In the genomic region with DNA sequence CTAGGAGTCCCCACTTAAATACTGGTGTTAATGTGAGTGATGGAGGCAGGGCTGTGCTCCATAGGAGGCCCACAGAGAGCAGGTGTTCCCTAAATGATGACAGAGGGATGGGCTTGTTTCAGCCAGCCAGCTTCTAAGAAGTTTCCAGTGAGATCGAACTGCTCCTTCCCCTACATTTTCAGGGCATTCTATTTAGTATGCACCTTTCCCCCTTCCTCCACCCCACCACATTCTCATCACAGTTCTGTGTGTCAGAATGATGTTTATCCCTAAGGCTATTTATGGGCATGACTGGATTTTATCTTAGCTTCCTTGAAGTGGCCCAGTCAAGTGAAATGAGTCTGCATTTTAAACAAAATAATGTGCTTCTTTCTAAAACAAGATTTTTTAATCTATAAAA, we compare ENCODE assay signal across 21 cellular contexts.
DNase-seq lines count a peak whose midpoint lies in the region; TF ChIP-seq lines count a peak whose summit lies in the region.
"Had no signal": no experiment of that assay in that cellular context is flagged by ENCODE, and none has a peak within 500 bp of the region (broad histone marks: within the 10 kb centered on the region; RNA-seq: fewer than 3 reads in every experiment).

No MANE protein-coding gene starts in this region.

- H3K27ac ChIP-seq in mammary epithelial cell (ENCODE audit: insufficient read depth, low read depth, low read length) (no peak overlapping the region), OCI-LY7 (ENCODE audit: low read depth, low read length, poor library complexity, severe bottlenecking) (no peak overlapping the region), tibial nerve (peak overlapping the region in 3 of 4 donors; percentile 34 to 65 (median 64))
- H3K27ac ChIP-seq: ovary, upper lobe of left lung had no signal

- in situ Hi-C loops in mammary epithelial cell (cut with MboI; ENCODE audit: low sequenced_read_pairs in 2 of 2) = loop anchor here in 1 of 2 donors (25.0 kb wide), 1 partner anchor 518 kb away; no protein-coding TSS in a partner anchor

- H3K27me3 Mint-ChIP-seq in MCF 10A (ENCODE audit: insufficient read depth, unreplicated experiment) = no peaks in the 10 kb centered on the region
- H3K27me3 Mint-ChIP-seq: central memory CD8-positive, alpha-beta T cell had no signal

- dilution Hi-C loops in mammary epithelial cell (cut with HindIII; ENCODE audit: low sequenced_read_pairs) = no loop called here

- H3K4me1 ChIP-seq in mammary epithelial cell (ENCODE audit: insufficient read depth, low read length) (peaks cover 23% of the 10 kb centered on the region), OCI-LY7 (ENCODE audit: insufficient read depth, low read length, poor library complexity, severe bottlenecking) (peaks cover 22% of the 10 kb centered on the region), tibial nerve (peaks cover 0 to 23% (median 3%) of the 10 kb centered on the region in 4 donors)

- H2AFZ ChIP-seq in mammary epithelial cell (ENCODE audit: low read depth, low read length) (no peak overlapping the region), OCI-LY7 (ENCODE audit: low read length) (no peak overlapping the region)

- POLR2A ChIA-PET in MCF 10A (lab: Yijun Ruan, JAX) (interaction anchor here (0.7 kb wide), 1 partner anchor 1100 kb away, joined by 3 read pairs; no protein-coding TSS in a partner anchor), OCI-LY7 (lab: Charles Lee) (interaction anchor here (0.9 to 1.1 kb wide), 2 partner anchors 11 to 159 kb away, joined by 3 to 4 read pairs; no protein-coding TSS in a partner anchor)

- DNase-seq in mammary epithelial cell (peak; percentile 18), MCF 10A (ENCODE audit: unreplicated experiment) (no peak), OCI-LY7 (ENCODE audit: low spot score) (no peak), left kidney (ENCODE audit: low read depth, low spot score) (peak; percentile 34), tibial nerve (ENCODE audit: low spot score in 2 of 2) (no peak), MV-4-11 (lab: John Stamatoyannopoulos, UW) (no peak), NOMO-1 treated with DMSO at 0.1 percent for 48 hours (lab: John Stamatoyannopoulos, UW; ENCODE audit: unreplicated experiment) (no peak), NCI-H526 (lab: John Stamatoyannopoulos, UW) (no peak)
- DNase-seq: activated CD4-positive, alpha-beta T cell treated with anti-CD3 and anti-CD28 coated beads, Interleukin-2, amount 50 U/mL, for 48 hours; activated naive CD4-positive, alpha-beta T cell treated with Interleukin-2 at 50 U/mL for 16 hours; C1 segment of cervical spinal cord; DND-41; dorsolateral prefrontal cortex; KBM-7; natural killer cell; NCI-H1436 treated with DMSO at 0.1 percent for 48 hours; OCI-M1; ovary; stimulated activated CD4-positive, alpha-beta T cell treated with anti-CD3 and anti-CD28 coated beads, Interleukin-2, amount 100 ng/mL, for 48 hours; upper lobe of left lung had no signal

- H3K9me3 Mint-ChIP-seq in MCF 10A (ENCODE audit: unreplicated experiment) = no peaks in the 10 kb centered on the region
- H3K9me3 Mint-ChIP-seq: central memory CD8-positive, alpha-beta T cell; natural killer cell had no signal

- no peak overlapping the region for H3K27ac Mint-ChIP-seq in MCF 10A (ENCODE audit: low read depth, unreplicated experiment)
- H3K27ac Mint-ChIP-seq: natural killer cell had no signal

- no peak overlapping the region for H3K4me3 Mint-ChIP-seq in MCF 10A (ENCODE audit: unreplicated experiment)
- H3K4me3 Mint-ChIP-seq: central memory CD8-positive, alpha-beta T cell; natural killer cell had no signal

- no peaks in the 10 kb centered on the region for H3K9me3 ChIP-seq in mammary epithelial cell (replicated peaks; ENCODE audit: insufficient read depth, low read length)
- no peaks in the 10 kb centered on the region for H3K9me3 ChIP-seq in OCI-LY7 (ENCODE audit: low read length)
- H3K9me3 ChIP-seq in tibial nerve = no peaks in the 10 kb centered on the region
- H3K9me3 ChIP-seq: ovary, upper lobe of left lung had no signal

- H3K79me2 ChIP-seq in mammary epithelial cell (ENCODE audit: insufficient read depth, low read length) (no peaks in the 10 kb centered on the region), OCI-LY7 (ENCODE audit: insufficient read depth, low read depth, low read length) (no peaks in the 10 kb centered on the region)

- intact Hi-C loops in mammary epithelial cell (cut with micrococcal nuclease) (loop anchor here (2.0 kb wide), 1 partner anchor 77 kb away; no protein-coding TSS in a partner anchor), MCF 10A (cut with micrococcal nuclease) (loop anchor here (5.0 kb wide), 1 partner anchor 113 kb away; no protein-coding TSS in a partner anchor), OCI-LY7 (cut with micrococcal nuclease; ENCODE audit: unreplicated experiment) (loop anchor here (2.0 kb wide), 2 partner anchors 213 to 1101 kb away; partner anchors contain the start of gene TRIB2)

- no peak for TF ChIP-seq EP300 in tibial nerve (IDR thresholded peaks at IDR 0.05)

- no peaks in the 10 kb centered on the region for H3K36me3 ChIP-seq in mammary epithelial cell (ENCODE audit: insufficient read depth, low read length)
- no peaks in the 10 kb centered on the region for H3K36me3 ChIP-seq in OCI-LY7 (ENCODE audit: insufficient read depth, low read length)
- no peaks in the 10 kb centered on the region for H3K36me3 ChIP-seq in tibial nerve
- H3K36me3 ChIP-seq: ovary, upper lobe of left lung had no signal

- H3K27me3 ChIP-seq in mammary epithelial cell (ENCODE audit: insufficient read depth, low read length) = no peaks in the 10 kb centered on the region
- no peaks in the 10 kb centered on the region for H3K27me3 ChIP-seq in tibial nerve
- H3K27me3 ChIP-seq: dorsolateral prefrontal cortex, ovary, upper lobe of left lung had no signal

- BruUV-seq in mammary epithelial cell (replicated peaks; lab: Mats Ljungman, UMichigan) = no TSS peak
- no TSS peak for BruUV-seq in MCF 10A (replicated peaks; lab: Mats Ljungman, UMichigan)
- no TSS peak for BruUV-seq in OCI-LY7 (replicated peaks; lab: Mats Ljungman, UMichigan)

- H3K4me2 ChIP-seq in mammary epithelial cell (ENCODE audit: insufficient read depth, low read depth, low read length) = no peak overlapping the region
- H3K4me2 ChIP-seq in OCI-LY7 (ENCODE audit: low read length) = peak overlapping the region; percentile 48; the same call in 1 of the 2 replicates

- TF ChIP-seq CTCF in mammary epithelial cell (conservative IDR thresholded peaks at IDR 0.05 in 1 of 2, IDR thresholded peaks at IDR 0.05 in 1 of 2; ENCODE audit: extremely low read depth in 1 of 2, insufficient read depth in 1 of 2, low read depth in 1 of 2, low read length in 2 of 2) (no peak), MCF 10A (IDR thresholded peaks at IDR 0.05; ENCODE audit: unreplicated experiment) (no peak), OCI-LY7 (conservative IDR thresholded peaks at IDR 0.05; ENCODE audit: low read length) (no peak), tibial nerve (IDR thresholded peaks at IDR 0.05) (no peak)

- H3K4me3 ChIP-seq in mammary epithelial cell (replicated peaks in 1 of 3; ENCODE audit: insufficient read depth in 1 of 3, low read depth in 2 of 3, low read length in 3 of 3) = no peak overlapping the region
- H3K4me3 ChIP-seq in OCI-LY7 (ENCODE audit: low read depth, low read length, poor library complexity, severe bottlenecking) = no peak overlapping the region
- no peak overlapping the region for H3K4me3 ChIP-seq in tibial nerve
- H3K4me3 ChIP-seq: dorsolateral prefrontal cortex, ovary, upper lobe of left lung had no signal

- peaks cover 19% of the 10 kb centered on the region for H3K4me1 Mint-ChIP-seq in MCF 10A (ENCODE audit: insufficient read depth, unreplicated experiment)

- no peaks in the 10 kb centered on the region for H4K20me1 ChIP-seq in mammary epithelial cell (ENCODE audit: insufficient read depth, low read length)
- H4K20me1 ChIP-seq in OCI-LY7 (ENCODE audit: insufficient read depth, low read length) = no peaks in the 10 kb centered on the region

- H3K9ac ChIP-seq in mammary epithelial cell (ENCODE audit: insufficient read depth, low read length) = no peak overlapping the region

- WGBS in mammary epithelial cell (ENCODE audit: low coverage, missing lambda C conversion rate) = 71% methylated on average over 1 of the region's 1 CpG
- 72 to 100% methylated on average over 1 of the region's 1 CpG for WGBS in tibial nerve, 2 donors

- H3K36me3 Mint-ChIP-seq in MCF 10A (ENCODE audit: insufficient read depth, unreplicated experiment) = no peaks in the 10 kb centered on the region
- H3K36me3 Mint-ChIP-seq: natural killer cell had no signal

- CTCF ChIA-PET in mammary epithelial cell (lab: Charles Lee; ENCODE audit: low non-redundant PET) (interaction anchor here (0.6 to 0.7 kb wide), 2 partner anchors 1062 to 1123 kb away, joined by 7 to 8 read pairs; no protein-coding TSS in a partner anchor), MCF 10A (lab: Yijun Ruan, JAX) (interaction anchor here (0.6 to 6.5 kb wide), 23 partner anchors 9 to 1242 kb away, joined by 3 to 77 read pairs (median 5); partner anchors contain the start of gene TRIB2), OCI-LY7 (lab: Charles Lee; ENCODE audit: unreplicated experiment) (no interaction called here)

- no peaks in the 10 kb centered on the region for H3K9me2 ChIP-seq in OCI-LY7 (ENCODE audit: insufficient read depth, low read length)

- TF ChIP-seq POLR2A in tibial nerve (IDR thresholded peaks at IDR 0.05) = no peak

Comparison
In these comparisons a context has a peak if more than half of its experiments do, and no peak if none do; other contexts are left out.
1. DNase-seq: peak in mammary epithelial cell (single experiment) and left kidney (single experiment); none in MCF 10A (single experiment), OCI-LY7 (single experiment), tibial nerve (0 of 2), MV-4-11 (single experiment), NOMO-1 treated with DMSO at 0.1 percent for 48 hours (single experiment) and NCI-H526 (0 of 2).
2. H3K27ac ChIP-seq: peak in tibial nerve (3 of 4); none in mammary epithelial cell (single experiment) and OCI-LY7 (single experiment).